ENCODE assay signal across 35 cellular contexts in the genomic region with DNA sequence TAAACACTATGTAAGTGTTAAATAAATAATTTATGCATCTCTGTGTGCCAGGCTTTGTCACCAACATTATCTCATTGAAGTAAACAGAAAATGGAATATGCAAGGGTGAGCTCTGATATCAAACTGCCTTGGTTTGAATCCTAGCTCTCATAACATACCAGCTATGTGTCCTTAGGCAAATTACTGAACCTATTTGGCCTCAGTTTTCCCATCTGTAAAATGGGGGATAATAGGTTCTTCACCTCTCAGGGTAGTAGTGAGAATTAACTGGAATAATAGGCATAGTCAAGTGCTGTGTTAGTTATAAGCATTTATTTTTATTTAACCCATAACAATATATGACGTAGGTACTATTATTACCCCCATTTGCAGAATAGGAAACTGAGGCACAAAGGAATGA.
"Had no signal": no experiment of that assay in that cellular context is flagged by ENCODE, and none has a peak within 500 bp of the region (broad histone marks: within the 10 kb centered on the region; RNA-seq: fewer than 3 reads in every experiment).

No MANE protein-coding gene starts in this region.

- H3K9me3 ChIP-seq: MG63 had no signal

- H3K36me3 ChIP-seq: MG63 had no signal

- DNase-seq: Karpas-422, Kasumi-1, MG63, MM.1S, MV-4-11, NCI-H1048, NCI-H1092, NCI-H1092 treated with DMSO at 0.1 percent for 48 hours, NCI-H1105, NCI-H1105 treated with DMSO at 0.1 percent for 48 hours, NCI-H1417, NCI-H1417 treated with DMSO at 0.1 percent for 48 hours, NCI-H1436, NCI-H1436 treated with DMSO at 0.1 percent for 48 hours, NCI-H146, NCI-H1694, NCI-H1694 treated with DMSO at 0.1 percent for 48 hours, NCI-H187, NCI-H187 treated with DMSO at 0.1 percent for 48 hours, NCI-H1930, NCI-H2029, NCI-H2029 treated with DMSO at 0.1 percent for 48 hours, NCI-H2081, NCI-H2081 treated with DMSO at 0.1 percent for 48 hours, NCI-H2107, NCI-H2171, NCI-H2171 treated with DMSO at 0.1 percent for 48 hours, NCI-H2227 treated with DMSO at 0.1 percent for 48 hours, NCI-H226, NCI-H345, NCI-H446, NCI-H446 treated with DMSO at 0.1 percent for 48 hours, NCI-H510A, NCI-H510A treated with DMSO at 0.1 percent for 48 hours, NCI-H524 had no signal

- H3K27me3 ChIP-seq: MG63 had no signal

- H3K4me3 ChIP-seq: MG63 had no signal
